In the genomic region with DNA sequence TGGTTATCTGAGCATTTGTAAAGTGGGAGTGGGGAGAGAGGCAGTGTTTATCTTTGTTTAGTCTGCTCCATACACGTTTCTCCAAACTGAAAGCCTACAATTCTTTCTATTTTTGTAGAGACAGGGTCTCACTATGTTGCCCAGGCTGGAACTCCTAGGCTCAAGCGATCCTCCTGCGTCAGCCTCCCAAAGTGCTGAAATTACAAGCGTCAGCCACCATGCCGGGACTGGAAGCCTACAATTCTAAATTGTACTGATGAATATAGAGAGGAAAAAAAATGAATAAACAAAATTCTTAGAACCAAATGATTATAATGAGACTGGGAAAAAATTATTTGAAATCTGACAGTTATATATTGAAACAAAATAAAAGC, we compare ENCODE assay signal across 20 cellular contexts. TPM values are rescaled to one million over a fixed set of nuclear protein-coding genes. Genes with fewer than 3 reads are reported as not detected.
DNase-seq lines count a peak whose midpoint lies in the region; ATAC-seq lines count a peak whose summit lies in the region.
"Had no signal": no experiment of that assay in that cellular context is flagged by ENCODE, and none has a peak within 500 bp of the region (broad histone marks: within the 10 kb centered on the region; RNA-seq: fewer than 3 reads in every experiment).

No MANE protein-coding gene starts in this region.

- H3K27ac Mint-ChIP-seq in T-helper 2 cell treated with Interferon-gamma antibody and Interleukin-4, amounts not matched to agents 5 μg/mL and 100 μg/mL, for 36 hours: no peak overlapping the region
- H3K27ac Mint-ChIP-seq in CD4-positive, alpha-beta memory T cell: peak overlapping the region in 6 of 7 donors; percentile 14 to 93 (median 47)
- peak overlapping the region; percentile 5 for H3K27ac Mint-ChIP-seq in activated naive CD8-positive, alpha-beta T cell treated with anti-CD3 and anti-CD28 coated beads for 36 hours
- H3K27ac Mint-ChIP-seq in natural killer cell treated with Interleukin-12 subunit alpha and Interleukin-12 subunit beta and Interleukin-15 and Interleukin-18, amount 100 ng/mL, for 72 hours: peak overlapping the region; percentile 88 to 96
- H3K27ac Mint-ChIP-seq: H9 had no signal

- H3K36me3 ChIP-seq in CD4-positive, alpha-beta memory T cell (ENCODE audit: insufficient read depth, low read length): peaks cover 24% of the 10 kb centered on the region

- H3K27ac ChIP-seq in CD4-positive, alpha-beta memory T cell (ENCODE audit: low read depth, low read length): no peak overlapping the region
- H3K27ac ChIP-seq: brain microvascular endothelial cell had no signal

- intact Hi-C loops in CD4-positive, alpha-beta memory T cell (cut with micrococcal nuclease): no loop called here

- peak overlapping the region; percentile 34 for H3K4me3 Mint-ChIP-seq in T-helper 2 cell treated with Interferon-gamma antibody and Interleukin-4, amounts not matched to agents 5 μg/mL and 100 μg/mL, for 36 hours
- peak overlapping the region in 5 of 8 donors; percentile 15 to 52 (median 35) for H3K4me3 Mint-ChIP-seq in CD4-positive, alpha-beta memory T cell
- peak overlapping the region; percentile 34 for H3K4me3 Mint-ChIP-seq in activated naive CD8-positive, alpha-beta T cell treated with anti-CD3 and anti-CD28 coated beads for 36 hours
- H3K4me3 Mint-ChIP-seq in natural killer cell treated with Interleukin-12 subunit alpha and Interleukin-12 subunit beta and Interleukin-15 and Interleukin-18, amount 100 ng/mL, for 72 hours: peak overlapping the region; percentile 82

- ATAC-seq in natural killer cell treated with Interleukin-12 subunit alpha and Interleukin-12 subunit beta and Interleukin-15 and Interleukin-18, amount 100 ng/mL, for 72 hours: no peak
- ATAC-seq in HG02798 (IDR thresholded peaks at IDR 0.05; ENCODE audit: poor library complexity, unreplicated experiment) (no peak), HG03457 (IDR thresholded peaks at IDR 0.05; ENCODE audit: unreplicated experiment) (no peak)
- ATAC-seq: activated CD4-positive, CD25-positive, alpha-beta regulatory T cell treated with anti-CD3 and anti-CD28 coated beads, Interleukin-2, amount 50 U/mL, for 24 hours; left ventricle myocardium superior; SK-N-SH treated with all-trans-retinoic acid at 6 μM for 48 hours had no signal

- no peaks in the 10 kb centered on the region for H3K27me3 ChIP-seq in CD4-positive, alpha-beta memory T cell (ENCODE audit: insufficient read depth, low read length)
- H3K27me3 ChIP-seq: brain microvascular endothelial cell had no signal

- CTCF ChIA-PET in CD4-positive, alpha-beta memory T cell (lab: Charles Lee; ENCODE audit: partially characterized antibody): interaction anchor here (1.0 to 4.2 kb wide), 4 partner anchors 9 to 90 kb away, joined by 3 to 22 read pairs (median 3); no protein-coding TSS in a partner anchor

- H3K9me3 Mint-ChIP-seq in T-helper 2 cell treated with Interferon-gamma antibody and Interleukin-4, amounts not matched to agents 5 μg/mL and 100 μg/mL, for 36 hours: peaks cover 4% of the 10 kb centered on the region
- no peaks in the 10 kb centered on the region for H3K9me3 Mint-ChIP-seq in CD4-positive, alpha-beta memory T cell
- peaks cover 17% of the 10 kb centered on the region for H3K9me3 Mint-ChIP-seq in activated naive CD8-positive, alpha-beta T cell treated with anti-CD3 and anti-CD28 coated beads for 36 hours
- no peaks in the 10 kb centered on the region for H3K9me3 Mint-ChIP-seq in natural killer cell treated with Interleukin-12 subunit alpha and Interleukin-12 subunit beta and Interleukin-15 and Interleukin-18, amount 100 ng/mL, for 72 hours

- peaks cover 35% of the 10 kb centered on the region for H3K4me1 Mint-ChIP-seq in T-helper 2 cell treated with Interferon-gamma antibody and Interleukin-4, amounts not matched to agents 5 μg/mL and 100 μg/mL, for 36 hours (ENCODE audit: low read depth)
- peaks cover 18 to 43% (median 29%) of the 10 kb centered on the region in 4 donors for H3K4me1 Mint-ChIP-seq in CD4-positive, alpha-beta memory T cell
- H3K4me1 Mint-ChIP-seq in activated naive CD8-positive, alpha-beta T cell treated with anti-CD3 and anti-CD28 coated beads for 36 hours: peaks cover 42% of the 10 kb centered on the region
- H3K4me1 Mint-ChIP-seq in natural killer cell treated with Interleukin-12 subunit alpha and Interleukin-12 subunit beta and Interleukin-15 and Interleukin-18, amount 100 ng/mL, for 72 hours (ENCODE audit: low read depth in 2 of 2): peaks cover 24 to 27% of the 10 kb centered on the region in 2 donors

- DNase-seq in T-helper 2 cell treated with Interferon-gamma antibody and Interleukin-4, amounts not matched to agents 5 μg/mL and 100 μg/mL, for 36 hours (ENCODE audit: low spot score): no peak
- DNase-seq in T-helper 2 cell (no peak), C1 segment of cervical spinal cord (lab: John Stamatoyannopoulos, UW) (no peak)
- DNase-seq in CD4-positive, alpha-beta memory T cell: no peak
- no peak for DNase-seq in activated naive CD8-positive, alpha-beta T cell treated with anti-CD3 and anti-CD28 coated beads for 36 hours
- no peak for DNase-seq in natural killer cell treated with Interleukin-12 subunit alpha and Interleukin-12 subunit beta and Interleukin-15 and Interleukin-18, amount 100 ng/mL, for 72 hours (ENCODE audit: low spot score)
- DNase-seq: 8988T; activated CD8-positive, alpha-beta memory T cell treated with anti-CD3 and anti-CD28 coated beads, Interleukin-2, amount 50 U/mL, for 4 hours; brain microvascular endothelial cell; left ventricle myocardium superior; NCI-H1105 treated with DMSO at 0.1 percent for 48 hours; NCI-H510A treated with DMSO at 0.1 percent for 48 hours; occipital lobe; substantia nigra had no signal

- no peak overlapping the region for H3K4me3 ChIP-seq in CD4-positive, alpha-beta memory T cell (ENCODE audit: low read length in 2 of 2)
- H3K4me3 ChIP-seq: coronary artery had no signal

- peaks cover 21% of the 10 kb centered on the region for H3K36me3 Mint-ChIP-seq in T-helper 2 cell treated with Interferon-gamma antibody and Interleukin-4, amounts not matched to agents 5 μg/mL and 100 μg/mL, for 36 hours (ENCODE audit: low read depth)
- H3K36me3 Mint-ChIP-seq in CD4-positive, alpha-beta memory T cell: peaks cover 11 to 21% of the 10 kb centered on the region in 2 donors
- peaks cover 29% of the 10 kb centered on the region for H3K36me3 Mint-ChIP-seq in activated naive CD8-positive, alpha-beta T cell treated with anti-CD3 and anti-CD28 coated beads for 36 hours
- no peaks in the 10 kb centered on the region for H3K36me3 Mint-ChIP-seq in natural killer cell treated with Interleukin-12 subunit alpha and Interleukin-12 subunit beta and Interleukin-15 and Interleukin-18, amount 100 ng/mL, for 72 hours

- POLR2A ChIA-PET in CD4-positive, alpha-beta memory T cell (lab: Charles Lee; ENCODE audit: partially characterized antibody): interaction anchor here (1.6 to 15.3 kb wide), 7 partner anchors 12 to 89 kb away, joined by 3 to 424 read pairs (median 40); a partner anchor contains a TSS

- H3K9me3 ChIP-seq in CD4-positive, alpha-beta memory T cell (ENCODE audit: control insufficient read depth in 1 of 2, low read length in 2 of 2): no peaks in the 10 kb centered on the region

- H3K4me1 ChIP-seq in CD4-positive, alpha-beta memory T cell (ENCODE audit: insufficient read depth, low read length): peaks cover 26% of the 10 kb centered on the region

- no peaks in the 10 kb centered on the region for H3K27me3 Mint-ChIP-seq in T-helper 2 cell treated with Interferon-gamma antibody and Interleukin-4, amounts not matched to agents 5 μg/mL and 100 μg/mL, for 36 hours (ENCODE audit: low read depth)
- H3K27me3 Mint-ChIP-seq in CD4-positive, alpha-beta memory T cell: no peaks in the 10 kb centered on the region
- no peaks in the 10 kb centered on the region for H3K27me3 Mint-ChIP-seq in activated naive CD8-positive, alpha-beta T cell treated with anti-CD3 and anti-CD28 coated beads for 36 hours
- no peaks in the 10 kb centered on the region for H3K27me3 Mint-ChIP-seq in natural killer cell treated with Interleukin-12 subunit alpha and Interleukin-12 subunit beta and Interleukin-15 and Interleukin-18, amount 100 ng/mL, for 72 hours

RNA-seq across cellular contexts. Expression of a gene that starts 1.4 kb away (rescaled TPM):
- total RNA-seq in CD4-positive, alpha-beta memory T cell: 10 to 100 TPM; 73.3 to 79.8 TPM
- 10 to 100 TPM; 76.3 to 81.5 TPM for polyA plus RNA-seq in CD4-positive, alpha-beta memory T cell
- total RNA-seq in activated naive CD8-positive, alpha-beta T cell treated with anti-CD3 and anti-CD28 coated beads for 36 hours: 10 to 100 TPM; 22.8 to 27.2 TPM
- total RNA-seq in natural killer cell treated with Interleukin-12 subunit alpha and Interleukin-12 subunit beta and Interleukin-15 and Interleukin-18, amount 100 ng/mL, for 72 hours: 10 to 100 TPM; 40.4 to 51.8 TPM

RNA-seq across cellular contexts. Expression of a gene that starts 13.6 kb away (rescaled TPM):
- 10 to 100 TPM; 10.7 to 11.1 TPM for total RNA-seq in CD4-positive, alpha-beta memory T cell
- polyA plus RNA-seq in CD4-positive, alpha-beta memory T cell: 1 to 10 TPM; 1.4 to 4.3 TPM
- total RNA-seq in activated naive CD8-positive, alpha-beta T cell treated with anti-CD3 and anti-CD28 coated beads for 36 hours: 10 to 100 TPM; 20.4 to 21.3 TPM
- total RNA-seq in natural killer cell treated with Interleukin-12 subunit alpha and Interleukin-12 subunit beta and Interleukin-15 and Interleukin-18, amount 100 ng/mL, for 72 hours: 10 to 100 TPM; 16.7 to 18.1 TPM

RNA-seq across cellular contexts. Expression of a gene that starts 24.3 kb away (rescaled TPM):
- 10 to 100 TPM; 48.7 to 53.0 TPM for total RNA-seq in CD4-positive, alpha-beta memory T cell
- 10 to 100 TPM; 10.3 to 27.8 TPM for polyA plus RNA-seq in CD4-positive, alpha-beta memory T cell
- 10 to 100 TPM; 47.1 to 55.0 TPM for total RNA-seq in activated naive CD8-positive, alpha-beta T cell treated with anti-CD3 and anti-CD28 coated beads for 36 hours
- 10 to 100 TPM; 43.0 to 52.7 TPM for total RNA-seq in natural killer cell treated with Interleukin-12 subunit alpha and Interleukin-12 subunit beta and Interleukin-15 and Interleukin-18, amount 100 ng/mL, for 72 hours

RNA-seq across cellular contexts. Expression of a gene that starts 24.5 kb away (rescaled TPM):
- 100 to 1,000 TPM; 244 to 260 TPM for total RNA-seq in CD4-positive, alpha-beta memory T cell
- 10 to 100 TPM; 22.1 to 49.5 TPM for polyA plus RNA-seq in CD4-positive, alpha-beta memory T cell
- 100 to 1,000 TPM; 102 to 114 TPM for total RNA-seq in activated naive CD8-positive, alpha-beta T cell treated with anti-CD3 and anti-CD28 coated beads for 36 hours
- 10 to 100 TPM; 82.5 to 87.6 TPM for total RNA-seq in natural killer cell treated with Interleukin-12 subunit alpha and Interleukin-12 subunit beta and Interleukin-15 and Interleukin-18, amount 100 ng/mL, for 72 hours

RNA-seq across cellular contexts. Expression of a gene that starts 27.1 kb away (rescaled TPM):
- total RNA-seq in CD4-positive, alpha-beta memory T cell: 100 to 1,000 TPM; 123 to 128 TPM
- polyA plus RNA-seq in CD4-positive, alpha-beta memory T cell: 10 to 100 TPM; 76.5 to 82.2 TPM
- total RNA-seq in activated naive CD8-positive, alpha-beta T cell treated with anti-CD3 and anti-CD28 coated beads for 36 hours: 10 to 100 TPM; 54.2 to 57.7 TPM
- 10 to 100 TPM; 69.3 to 79.8 TPM for total RNA-seq in natural killer cell treated with Interleukin-12 subunit alpha and Interleukin-12 subunit beta and Interleukin-15 and Interleukin-18, amount 100 ng/mL, for 72 hours
